13 cellular contexts compared by ENCODE assay signal in the genomic region with DNA sequence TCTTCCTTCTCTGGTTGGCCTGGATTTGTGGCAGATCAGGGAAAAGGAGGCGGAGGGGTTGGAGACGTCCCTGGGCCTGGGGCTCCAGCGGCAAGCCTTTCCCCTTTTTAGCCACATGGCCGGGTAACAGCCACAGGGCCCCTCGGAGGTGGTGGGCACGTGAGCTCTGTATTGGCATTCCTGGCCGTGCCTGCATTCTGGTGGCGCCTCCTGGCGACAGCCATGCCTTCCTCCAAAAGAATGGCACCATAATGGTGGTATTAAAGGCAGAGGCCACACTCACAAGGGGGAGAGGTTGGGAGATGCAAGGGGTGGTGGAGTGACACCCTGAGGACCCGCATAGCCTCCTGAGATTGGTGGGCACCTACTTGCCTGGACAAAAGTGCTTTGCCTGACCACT. TPM values are rescaled to one million over a fixed set of nuclear protein-coding genes. Genes with fewer than 3 reads are reported as not detected.
DNase-seq lines count a peak whose midpoint lies in the region; ATAC-seq and TF ChIP-seq lines count a peak whose summit lies in the region.
"Had no signal": no experiment of that assay in that cellular context is flagged by ENCODE, and none has a peak within 500 bp of the region (broad histone marks: within the 10 kb centered on the region; RNA-seq: fewer than 3 reads in every experiment).

No MANE protein-coding gene starts in this region.

- H3K4me3 Mint-ChIP-seq in neural progenitor cell = no peak overlapping the region
- H3K4me3 Mint-ChIP-seq: activated CD4-positive, alpha-beta T cell treated with anti-CD3 and anti-CD28 coated beads for 36 hours; activated T-cell treated with anti-CD3 and anti-CD28 coated beads, Interleukin-2, amount 50 U/mL, for 72 hours; CD8-positive, alpha-beta memory T cell had no signal

- no peaks in the 10 kb centered on the region for H3K36me3 Mint-ChIP-seq in neural progenitor cell
- H3K36me3 Mint-ChIP-seq: CD8-positive, alpha-beta memory T cell had no signal

- H3K27me3 Mint-ChIP-seq in neural progenitor cell (ENCODE audit: insufficient read depth, low read depth) = peaks cover 3% of the 10 kb centered on the region
- H3K27me3 Mint-ChIP-seq: activated CD4-positive, alpha-beta T cell treated with anti-CD3 and anti-CD28 coated beads for 36 hours; CD8-positive, alpha-beta memory T cell had no signal

- H3K9me2 ChIP-seq in Karpas-422 (replicated peaks; ENCODE audit: insufficient read depth, low read length) = no peaks in the 10 kb centered on the region

- H3K36me3 ChIP-seq in Karpas-422 (ENCODE audit: insufficient read depth, low read length) = no peaks in the 10 kb centered on the region
- no peaks in the 10 kb centered on the region for H3K36me3 ChIP-seq in neural progenitor cell

- H3K4me1 ChIP-seq in Karpas-422 (ENCODE audit: low read length) = no peaks in the 10 kb centered on the region; the same call in 1 of the 2 replicates
- H3K4me1 ChIP-seq in neural progenitor cell = peaks cover 24% of the 10 kb centered on the region

- TF ChIP-seq CTCF in GM10248 (IDR thresholded peaks at IDR 0.05; ENCODE audit: control extremely low read depth, extremely low read depth, low read depth, missing control alignments) (peak; percentile 14), coronary artery (IDR thresholded peaks at IDR 0.05) (no peak), neural progenitor cell (IDR thresholded peaks at IDR 0.05) (peak; percentile 66)

- H3K27me3 ChIP-seq in Karpas-422 (ENCODE audit: low read length) (no peaks in the 10 kb centered on the region), neural progenitor cell (no peaks in the 10 kb centered on the region)

- H3K9ac ChIP-seq in Karpas-422 (ENCODE audit: low read length) (no peak overlapping the region), neural progenitor cell (no peak overlapping the region)

- DNase-seq in GM10248 (ENCODE audit: extremely low spot score) = no peak
- peak; percentile 87 for DNase-seq in Karpas-422
- no peak for DNase-seq in coronary artery (ENCODE audit: low spot score)
- peak; percentile 75 for DNase-seq in neural progenitor cell (ENCODE audit: low spot score)
- no peak for DNase-seq in GM19238 (ENCODE audit: insufficient read length, low spot score)
- no peak for DNase-seq in AG20443 (ENCODE audit: low spot score)
- DNase-seq in NCI-H446 (lab: John Stamatoyannopoulos, UW) = no peak
- DNase-seq: activated CD4-positive, alpha-beta T cell treated with anti-CD3 and anti-CD28 coated beads for 36 hours; activated T-cell treated with anti-CD3 and anti-CD28 coated beads, Interleukin-2, amount 50 U/mL, for 72 hours; CD8-positive, alpha-beta memory T cell; NCI-H2081 treated with DMSO at 0.1 percent for 48 hours; T-helper 1 cell had no signal

- H3K27ac Mint-ChIP-seq in neural progenitor cell = no peak overlapping the region
- H3K27ac Mint-ChIP-seq: activated CD4-positive, alpha-beta T cell treated with anti-CD3 and anti-CD28 coated beads for 36 hours; activated T-cell treated with anti-CD3 and anti-CD28 coated beads, Interleukin-2, amount 50 U/mL, for 72 hours had no signal

- H3K79me2 ChIP-seq in Karpas-422 (ENCODE audit: low read length) (no peaks in the 10 kb centered on the region), neural progenitor cell (ENCODE audit: low read depth) (no peaks in the 10 kb centered on the region)

- H2AFZ ChIP-seq in Karpas-422 (ENCODE audit: low read length) = no peak overlapping the region
- H2AFZ ChIP-seq in neural progenitor cell (replicated peaks) = no peak overlapping the region

- H4K20me1 ChIP-seq in Karpas-422 (ENCODE audit: insufficient read depth, low read depth, low read length) = no peaks in the 10 kb centered on the region
- H4K20me1 ChIP-seq in neural progenitor cell (ENCODE audit: low read depth) = no peaks in the 10 kb centered on the region

- H3K4me3 ChIP-seq in Karpas-422 (ENCODE audit: low read length) (no peak overlapping the region), coronary artery (no peak overlapping the region), neural progenitor cell (no peak overlapping the region)

- POLR2A ChIA-PET in GM10248 (lab: Yijun Ruan, JAX) = no interaction called here

- H3K4me2 ChIP-seq in Karpas-422 (ENCODE audit: low read depth, low read length, poor library complexity, severe bottlenecking) (no peak overlapping the region), neural progenitor cell (no peak overlapping the region)

- H3K27ac ChIP-seq in Karpas-422 (ENCODE audit: low read length) (no peak overlapping the region), coronary artery (peak overlapping the region; percentile 74 to 97), neural progenitor cell (no peak overlapping the region)

- H3K9me3 Mint-ChIP-seq in neural progenitor cell = no peaks in the 10 kb centered on the region
- H3K9me3 Mint-ChIP-seq: activated T-cell treated with anti-CD3 and anti-CD28 coated beads, Interleukin-2, amount 50 U/mL, for 72 hours; CD8-positive, alpha-beta memory T cell had no signal

- CTCF ChIA-PET in GM10248 (lab: Yijun Ruan, JAX) = interaction anchor here (0.7 to 1.3 kb wide), 2 partner anchors 30 to 107 kb away, joined by 3 to 5 read pairs; no protein-coding TSS in a partner anchor

- ATAC-seq in GM21619 (IDR thresholded peaks at IDR 0.05; ENCODE audit: unreplicated experiment) = no peak
- ATAC-seq: activated CD4-positive, alpha-beta T cell treated with anti-CD3 and anti-CD28 coated beads for 36 hours; activated T-cell treated with anti-CD3 and anti-CD28 coated beads, Interleukin-2, amount 50 U/mL, for 72 hours had no signal

- no peaks in the 10 kb centered on the region for H3K9me3 ChIP-seq in Karpas-422 (ENCODE audit: low read length)
- no peaks in the 10 kb centered on the region for H3K9me3 ChIP-seq in neural progenitor cell (ENCODE audit: low read depth)

- peaks cover 26% of the 10 kb centered on the region for H3K4me1 Mint-ChIP-seq in neural progenitor cell
- H3K4me1 Mint-ChIP-seq: activated CD4-positive, alpha-beta T cell treated with anti-CD3 and anti-CD28 coated beads for 36 hours; CD8-positive, alpha-beta memory T cell had no signal

- no peaks in the 10 kb centered on the region for H3F3A ChIP-seq in neural progenitor cell (ENCODE audit: low read depth)

RNA-seq across cellular contexts. Expression of a gene that starts 3.0 kb away (rescaled TPM):
- total RNA-seq in Karpas-422 (2014; rRNA removed; shearing (Covaris generic); ENCODE audit: low replicate concordance) = 0.22 and 0.82 TPM in 2 replicates
- 0.87 TPM in 1 of 2 replicates, not detected in the other for total RNA-seq in neural progenitor cell (ENCODE audit: low replicate concordance)

RNA-seq across cellular contexts. Expression of a gene that starts 55.1 kb away (rescaled TPM):
- total RNA-seq in Karpas-422 (2014; rRNA removed; shearing (Covaris generic); ENCODE audit: low replicate concordance) = not detected in 2 replicates
- not detected in 2 replicates for total RNA-seq in neural progenitor cell (ENCODE audit: low replicate concordance)
- total RNA-seq: activated CD4-positive, alpha-beta T cell treated with anti-CD3 and anti-CD28 coated beads for 36 hours; activated T-cell treated with anti-CD3 and anti-CD28 coated beads, Interleukin-2, amount 50 U/mL, for 72 hours; CD8-positive, alpha-beta memory T cell had no signal

Comparison
In these comparisons a context has a peak if more than half of its experiments do, and no peak if none do; other contexts are left out.
1. DNase-seq: peak in Karpas-422 (single experiment) and neural progenitor cell (single experiment); none in GM10248 (single experiment), coronary artery (single experiment), GM19238 (single experiment), AG20443 (single experiment) and NCI-H446 (0 of 2).
2. H3K27ac ChIP-seq: peak in coronary artery (2 of 2); none in Karpas-422 (single experiment) and neural progenitor cell (single experiment).